Comparison of ENCODE assay signal across 1 cellular context in the genomic region with DNA sequence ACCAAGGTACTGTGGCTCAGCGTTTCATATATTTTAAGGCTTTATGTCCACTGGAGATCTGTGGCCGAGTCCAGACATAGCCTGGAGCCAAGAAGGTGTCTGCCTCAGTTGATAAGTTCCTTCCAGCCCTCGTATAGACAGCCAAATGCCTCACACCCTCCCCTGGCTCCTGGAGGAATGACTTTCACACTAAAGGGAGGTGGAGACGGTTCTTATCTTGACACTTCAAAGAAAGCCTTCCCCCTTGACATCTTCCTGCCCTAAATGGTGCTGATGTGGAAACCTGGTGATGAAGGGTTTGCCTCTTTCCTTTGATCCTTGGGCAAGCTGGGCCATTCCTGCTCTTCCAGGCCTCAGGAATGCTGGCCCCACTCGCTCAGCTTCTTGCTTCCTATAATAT.
TF ChIP-seq lines count a peak whose summit lies in the region.

No MANE protein-coding gene starts in this region.

TF ChIP-seq in IMR-90, 13 proteins besides CTCF, POLR2A, EP300 and RAD21 (continued from another document):
- TF ChIP-seq, protein P1, sequence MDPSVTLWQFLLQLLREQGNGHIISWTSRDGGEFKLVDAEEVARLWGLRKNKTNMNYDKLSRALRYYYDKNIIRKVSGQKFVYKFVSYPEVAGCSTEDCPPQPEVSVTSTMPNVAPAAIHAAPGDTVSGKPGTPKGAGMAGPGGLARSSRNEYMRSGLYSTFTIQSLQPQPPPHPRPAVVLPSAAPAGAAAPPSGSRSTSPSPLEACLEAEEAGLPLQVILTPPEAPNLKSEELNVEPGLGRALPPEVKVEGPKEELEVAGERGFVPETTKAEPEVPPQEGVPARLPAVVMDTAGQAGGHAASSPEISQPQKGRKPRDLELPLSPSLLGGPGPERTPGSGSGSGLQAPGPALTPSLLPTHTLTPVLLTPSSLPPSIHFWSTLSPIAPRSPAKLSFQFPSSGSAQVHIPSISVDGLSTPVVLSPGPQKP (IDR thresholded peaks at IDR 0.05; ENCODE audit: borderline replicate concordance, low read depth, low read length), result no peak
- TF ChIP-seq SMC3 (IDR thresholded peaks at IDR 0.05; ENCODE audit: low read depth, low read length) (no peak), MAFK (IDR thresholded peaks at IDR 0.05; ENCODE audit: low read depth, low read length) (no peak)
